16 cellular contexts compared by ENCODE assay signal in genomic region chr6:90183587-90184333, GRCh38.
DNase-seq lines count a peak whose midpoint lies in the region; ATAC-seq and TF ChIP-seq lines count a peak whose summit lies in the region.
"Had no signal": no experiment of that assay in that cellular context is flagged by ENCODE, and none has a peak within 500 bp of the region (broad histone marks: within the 10 kb centered on the region; RNA-seq: fewer than 3 reads in every experiment).

No MANE protein-coding gene starts in this region.

- no peaks in the 10 kb centered on the region for H3K27me3 Mint-ChIP-seq in IgD-negative memory B cell
- H3K27me3 Mint-ChIP-seq: natural killer cell treated with Interleukin-12 subunit alpha and Interleukin-12 subunit beta and Interleukin-15 and Interleukin-18, amount 100 ng/mL, for 72 hours had no signal

- TF ChIP-seq POLR2A in erythroblast (IDR thresholded peaks at IDR 0.05; ENCODE audit: low read length): no peak

- H3K27ac ChIP-seq in brain microvascular endothelial cell: no peak overlapping the region
- no peak overlapping the region for H3K27ac ChIP-seq in effector memory CD4-positive, alpha-beta T cell (ENCODE audit: insufficient read depth, low read length, poor library complexity, severe bottlenecking)
- H3K27ac ChIP-seq: adrenal gland, dorsolateral prefrontal cortex had no signal

- peak overlapping the region; percentile 25 to 77 (median 61) for H3K27ac Mint-ChIP-seq in IgD-negative memory B cell
- H3K27ac Mint-ChIP-seq: HFFc6 had no signal

- H3K4me3 Mint-ChIP-seq in IgD-negative memory B cell: peak overlapping the region in 3 of 4 donors; percentile 31 to 85 (median 39)
- H3K4me3 Mint-ChIP-seq: HFFc6; natural killer cell treated with Interleukin-12 subunit alpha and Interleukin-12 subunit beta and Interleukin-15 and Interleukin-18, amount 100 ng/mL, for 72 hours had no signal

- H3K36me3 ChIP-seq in brain microvascular endothelial cell (replicated peaks): no peaks in the 10 kb centered on the region
- H3K36me3 ChIP-seq in effector memory CD4-positive, alpha-beta T cell (ENCODE audit: control insufficient read depth, insufficient read depth, low read length): no peaks in the 10 kb centered on the region
- H3K36me3 ChIP-seq: adrenal gland, thyroid gland had no signal

- H3K4me3 ChIP-seq in brain microvascular endothelial cell (ENCODE audit: low read depth, low read length): no peak overlapping the region
- no peak overlapping the region for H3K4me3 ChIP-seq in effector memory CD4-positive, alpha-beta T cell (ENCODE audit: insufficient read depth, low read depth, low read length, poor library complexity, severe bottlenecking)
- H3K4me3 ChIP-seq: adrenal gland, dorsolateral prefrontal cortex, thyroid gland had no signal

- DNase-seq in DMS53 (lab: John Stamatoyannopoulos, UW): peak; percentile 8
- no peak for DNase-seq in DMS53 treated with DMSO at 0.1 percent for 48 hours (lab: John Stamatoyannopoulos, UW; ENCODE audit: unreplicated experiment)
- DNase-seq in erythroblast (lab: John Stamatoyannopoulos, UW): peak; percentile 51 to 67
- no peak for DNase-seq in omental fat pad (ENCODE audit: low spot score)
- DNase-seq in brain microvascular endothelial cell: no peak
- DNase-seq in effector memory CD4-positive, alpha-beta T cell: no peak
- no peak for DNase-seq in DMS 273 (lab: John Stamatoyannopoulos, UW; ENCODE audit: unreplicated experiment)
- DNase-seq: adrenal gland, Caco-2, dorsolateral prefrontal cortex, HFFc6, NCI-H1105, NCI-H446, thyroid gland had no signal

- no peaks in the 10 kb centered on the region for H3K9me3 ChIP-seq in effector memory CD4-positive, alpha-beta T cell (ENCODE audit: control insufficient read depth, low read length)
- H3K9me3 ChIP-seq: adrenal gland, Caco-2, thyroid gland had no signal

- H3K9me3 Mint-ChIP-seq in IgD-negative memory B cell: no peaks in the 10 kb centered on the region
- H3K9me3 Mint-ChIP-seq: HFFc6; natural killer cell treated with Interleukin-12 subunit alpha and Interleukin-12 subunit beta and Interleukin-15 and Interleukin-18, amount 100 ng/mL, for 72 hours had no signal

- no peaks in the 10 kb centered on the region for H3K4me1 ChIP-seq in effector memory CD4-positive, alpha-beta T cell (ENCODE audit: control insufficient read depth, insufficient read depth, low read length, poor library complexity, severe bottlenecking)
- H3K4me1 ChIP-seq: adrenal gland had no signal

- H3K27me3 ChIP-seq in brain microvascular endothelial cell (replicated peaks): no peaks in the 10 kb centered on the region
- no peaks in the 10 kb centered on the region for H3K27me3 ChIP-seq in effector memory CD4-positive, alpha-beta T cell (replicated peaks; ENCODE audit: control insufficient read depth, insufficient read depth, low read length, poor library complexity, severe bottlenecking)
- H3K27me3 ChIP-seq: adrenal gland, dorsolateral prefrontal cortex, thyroid gland had no signal

- TF ChIP-seq CTCF in omental fat pad (IDR thresholded peaks at IDR 0.05) (no peak), brain microvascular endothelial cell (IDR thresholded peaks at IDR 0.05; ENCODE audit: low read depth, low read length, missing control alignments) (no peak)

- in situ Hi-C loops in brain microvascular endothelial cell (cut with HindIII; ENCODE audit: low pct_ligation_motif_present, low sequenced_read_pairs): no loop called here

- peaks cover 6% of the 10 kb centered on the region for H3K36me3 Mint-ChIP-seq in IgD-negative memory B cell
- H3K36me3 Mint-ChIP-seq: natural killer cell treated with Interleukin-12 subunit alpha and Interleukin-12 subunit beta and Interleukin-15 and Interleukin-18, amount 100 ng/mL, for 72 hours had no signal

- H3K4me1 Mint-ChIP-seq in IgD-negative memory B cell: peaks cover 44 to 59% (median 51%) of the 10 kb centered on the region in 3 donors

- ATAC-seq in omental fat pad (ENCODE audit: low FRiP score): peak; percentile 75

Comparison
In these comparisons a context has a peak if more than half of its experiments do, and no peak if none do; other contexts are left out.
1. DNase-seq: peak in DMS53 (single experiment) and erythroblast (2 of 2); none in DMS53 treated with DMSO at 0.1 percent for 48 hours (single experiment), omental fat pad (single experiment), brain microvascular endothelial cell (single experiment), effector memory CD4-positive, alpha-beta T cell (0 of 3) and DMS 273 (single experiment).